ENCODE assay signal across 9 cellular contexts in genomic region chr1:3070654-3071506, GRCh38. TPM values are rescaled to one million over a fixed set of nuclear protein-coding genes. Genes with fewer than 3 reads are reported as not detected.
A peak's percentile ranks its signal among the peaks of the same experiment; 100 is the strongest.
DNase-seq lines count a peak whose midpoint lies in the region; ATAC-seq and TF ChIP-seq lines count a peak whose summit lies in the region.
"Had no signal": no experiment of that assay in that cellular context is flagged by ENCODE, and none has a peak within 500 bp of the region (broad histone marks: within the 10 kb centered on the region; RNA-seq: fewer than 3 reads in every experiment).

No MANE protein-coding gene starts in this region.

- H3K27me3 ChIP-seq in kidney epithelial cell (ENCODE audit: control insufficient read depth, insufficient read depth, low read length) (peaks cover 84% of the 10 kb centered on the region), gastrocnemius medialis (peaks cover 70 to 80% (median 73%) of the 10 kb centered on the region in 3 donors), MM.1S (replicated peaks; ENCODE audit: insufficient read depth, low read length) (peaks cover 84% of the 10 kb centered on the region)

- H3K36me3 Mint-ChIP-seq in chondrocyte (ENCODE audit: low read depth), result no peaks in the 10 kb centered on the region

- H3K9ac ChIP-seq in MM.1S (ENCODE audit: low read length), result no peak overlapping the region

- peaks cover 3% of the 10 kb centered on the region for H3K27me3 Mint-ChIP-seq in chondrocyte (ENCODE audit: low read depth)

- no peak for TF ChIP-seq POLR2A in gastrocnemius medialis (IDR thresholded peaks at IDR 0.05)

- H3K9me3 ChIP-seq in gastrocnemius medialis (no peaks in the 10 kb centered on the region), MM.1S (replicated peaks; ENCODE audit: insufficient read depth, low read length) (no peaks in the 10 kb centered on the region)

- DNase-seq in Daoy (ENCODE audit: low read depth) (peak; percentile 45), chondrocyte (ENCODE audit: low spot score) (peak; percentile 91), kidney epithelial cell (ENCODE audit: low read depth) (no peak), gastrocnemius medialis (no peak), MM.1S (no peak), CD1c-positive myeloid dendritic cell (ENCODE audit: extremely low spot score) (no peak), ureter (ENCODE audit: low spot score) (no peak)
- DNase-seq: stimulated activated CD4-positive, alpha-beta T cell treated with anti-CD3 and anti-CD28 coated beads, Interleukin-4, amount 100 ng/mL, for 1 hour had no signal

- H3K4me1 Mint-ChIP-seq in chondrocyte (ENCODE audit: low read depth), result peaks cover 16% of the 10 kb centered on the region

- no peaks in the 10 kb centered on the region for H4K20me1 ChIP-seq in MM.1S (ENCODE audit: insufficient read depth, low read length)

- in situ Hi-C loops in gastrocnemius medialis (cut with MboI; ENCODE audit: low sequenced_read_pairs in 4 of 4), result no loop called here

- no peaks in the 10 kb centered on the region for H3K9me2 ChIP-seq in MM.1S (replicated peaks; ENCODE audit: insufficient read depth, low read length)

- H3K27ac Mint-ChIP-seq in chondrocyte (ENCODE audit: unreplicated experiment), result peak overlapping the region; percentile 17

- H3K79me2 ChIP-seq in MM.1S (ENCODE audit: low read length), result no peaks in the 10 kb centered on the region

- ATAC-seq in gastrocnemius medialis (no peak), HG02623 (IDR thresholded peaks at IDR 0.05; ENCODE audit: unreplicated experiment) (no peak)

- H2AFZ ChIP-seq in MM.1S (ENCODE audit: low read length), result no peak overlapping the region

- intact Hi-C loops in gastrocnemius medialis (cut with DNase I; ENCODE audit: low total_unique reads), result no loop called here

- no peaks in the 10 kb centered on the region for H3K9me3 Mint-ChIP-seq in chondrocyte (ENCODE audit: low read depth)

- H3K4me3 Mint-ChIP-seq in chondrocyte (ENCODE audit: unreplicated experiment), result peak overlapping the region; percentile 60

- H3K36me3 ChIP-seq in kidney epithelial cell (ENCODE audit: control insufficient read depth, insufficient read depth, low read length), result no peaks in the 10 kb centered on the region
- no peaks in the 10 kb centered on the region for H3K36me3 ChIP-seq in gastrocnemius medialis
- no peaks in the 10 kb centered on the region for H3K36me3 ChIP-seq in MM.1S (replicated peaks; ENCODE audit: insufficient read depth, low read length)

- H3K4me2 ChIP-seq in MM.1S (ENCODE audit: low read depth, low read length), result no peak overlapping the region

- TF ChIP-seq CTCF in chondrocyte (IDR thresholded peaks at IDR 0.05) (no peak), kidney epithelial cell (IDR thresholded peaks at IDR 0.05; ENCODE audit: insufficient read depth, low read length, poor library complexity, severe bottlenecking) (no peak), gastrocnemius medialis (IDR thresholded peaks at IDR 0.05 in 4 of 5, conservative IDR thresholded peaks at IDR 0.05 in 1 of 5) (no peak), MM.1S (IDR thresholded peaks at IDR 0.05; ENCODE audit: low read length) (no peak)

- H3F3A ChIP-seq in MM.1S (ENCODE audit: insufficient read depth, low read length), result no peaks in the 10 kb centered on the region

- H3K4me3 ChIP-seq in kidney epithelial cell (ENCODE audit: low read depth, low read length), result peak overlapping the region; percentile 14
- peak overlapping the region; percentile 25 to 57 (median 34) for H3K4me3 ChIP-seq in gastrocnemius medialis
- no peak overlapping the region for H3K4me3 ChIP-seq in MM.1S (ENCODE audit: low read length)

- H3K4me1 ChIP-seq in gastrocnemius medialis, result peaks cover 0 to 11% of the 10 kb centered on the region in 2 donors
- H3K4me1 ChIP-seq in MM.1S (ENCODE audit: low read length), result no peaks in the 10 kb centered on the region

- no peak overlapping the region for H3K27ac ChIP-seq in gastrocnemius medialis
- no peak overlapping the region for H3K27ac ChIP-seq in MM.1S (ENCODE audit: low read length)

RNA-seq across cellular contexts. Expression of gene PRDM16, which starts 1.9 kb away (rescaled TPM):
- total RNA-seq in Daoy (2014; rRNA removed; shearing (Covaris generic)), result 0.91 and 3.1 TPM in 2 replicates
- 10.4 to 19.0 TPM (median 18.3 TPM) in 3 replicates for total RNA-seq in chondrocyte
- total RNA-seq in kidney epithelial cell, result 1.4 and 5.6 TPM in 2 replicates
- under 1 TPM; 0.03 to 0.19 (median 0.17) TPM for total RNA-seq in gastrocnemius medialis
- 15.9 TPM for total RNA-seq in ureter

RNA-seq across cellular contexts. Expression of gene ACTRT2, which starts 49.6 kb away (rescaled TPM):
- not detected in 2 replicates for total RNA-seq in Daoy (2014; rRNA removed; shearing (Covaris generic))
- total RNA-seq in chondrocyte, result not detected in 3 replicates
- total RNA-seq in kidney epithelial cell, result not detected in 2 replicates
- not detected for total RNA-seq in gastrocnemius medialis
- total RNA-seq in ureter, result not detected

Comparison
In these comparisons a context has a peak if more than half of its experiments do, and no peak if none do; other contexts are left out.
1. DNase-seq: peak in Daoy (single experiment) and chondrocyte (single experiment); none in kidney epithelial cell (single experiment), gastrocnemius medialis (0 of 2), MM.1S (single experiment), CD1c-positive myeloid dendritic cell (single experiment) and ureter (single experiment).